In the genomic region with DNA sequence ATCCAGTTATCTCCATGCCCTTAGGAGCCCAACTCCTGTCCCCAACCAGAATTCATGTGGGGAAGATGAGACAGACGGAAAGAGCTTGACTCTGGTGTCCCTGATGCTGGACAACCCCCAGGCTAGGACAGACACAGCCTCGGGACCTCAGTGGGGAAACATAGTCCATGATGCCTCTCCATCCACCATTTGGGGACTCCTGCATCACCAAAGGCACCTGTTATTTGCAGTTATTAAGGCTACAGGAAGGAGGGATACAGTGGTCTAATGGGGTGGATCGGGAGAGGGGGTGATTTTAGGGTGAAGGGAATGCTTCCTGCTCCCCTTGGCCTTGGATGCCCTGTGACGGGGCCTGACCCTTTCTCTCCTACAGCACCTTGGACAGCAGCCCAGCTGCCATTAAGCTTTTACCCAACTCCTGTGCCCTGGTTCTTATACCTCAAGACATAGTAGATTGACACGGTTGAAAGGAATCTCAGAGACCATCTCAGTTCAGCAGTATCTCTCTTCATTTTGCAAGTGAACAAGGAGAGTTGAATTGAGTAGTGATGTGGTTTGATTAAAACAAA, we compare ENCODE assay signal across 2 cellular contexts.
TF ChIP-seq lines count a peak whose summit lies in the region.

No MANE protein-coding gene starts in this region.

TF ChIP-seq in Ishikawa, 13 proteins besides CTCF, POLR2A, EP300 and RAD21:
- TF ChIP-seq YY1 (IDR thresholded peaks at IDR 0.05; ENCODE audit: low read depth): peak; percentile 49; the same call in 1 of the 2 replicates
- no peak for TF ChIP-seq CEBPB (IDR thresholded peaks at IDR 0.05)
- TF ChIP-seq, protein P1, sequence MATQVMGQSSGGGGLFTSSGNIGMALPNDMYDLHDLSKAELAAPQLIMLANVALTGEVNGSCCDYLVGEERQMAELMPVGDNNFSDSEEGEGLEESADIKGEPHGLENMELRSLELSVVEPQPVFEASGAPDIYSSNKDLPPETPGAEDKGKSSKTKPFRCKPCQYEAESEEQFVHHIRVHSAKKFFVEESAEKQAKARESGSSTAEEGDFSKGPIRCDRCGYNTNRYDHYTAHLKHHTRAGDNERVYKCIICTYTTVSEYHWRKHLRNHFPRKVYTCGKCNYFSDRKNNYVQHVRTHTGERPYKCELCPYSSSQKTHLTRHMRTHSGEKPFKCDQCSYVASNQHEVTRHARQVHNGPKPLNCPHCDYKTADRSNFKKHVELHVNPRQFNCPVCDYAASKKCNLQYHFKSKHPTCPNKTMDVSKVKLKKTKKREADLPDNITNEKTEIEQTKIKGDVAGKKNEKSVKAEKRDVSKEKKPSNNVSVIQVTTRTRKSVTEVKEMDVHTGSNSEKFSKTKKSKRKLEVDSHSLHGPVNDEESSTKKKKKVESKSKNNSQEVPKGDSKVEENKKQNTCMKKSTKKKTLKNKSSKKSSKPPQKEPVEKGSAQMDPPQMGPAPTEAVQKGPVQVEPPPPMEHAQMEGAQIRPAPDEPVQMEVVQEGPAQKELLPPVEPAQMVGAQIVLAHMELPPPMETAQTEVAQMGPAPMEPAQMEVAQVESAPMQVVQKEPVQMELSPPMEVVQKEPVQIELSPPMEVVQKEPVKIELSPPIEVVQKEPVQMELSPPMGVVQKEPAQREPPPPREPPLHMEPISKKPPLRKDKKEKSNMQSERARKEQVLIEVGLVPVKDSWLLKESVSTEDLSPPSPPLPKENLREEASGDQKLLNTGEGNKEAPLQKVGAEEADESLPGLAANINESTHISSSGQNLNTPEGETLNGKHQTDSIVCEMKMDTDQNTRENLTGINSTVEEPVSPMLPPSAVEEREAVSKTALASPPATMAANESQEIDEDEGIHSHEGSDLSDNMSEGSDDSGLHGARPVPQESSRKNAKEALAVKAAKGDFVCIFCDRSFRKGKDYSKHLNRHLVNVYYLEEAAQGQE (IDR thresholded peaks at IDR 0.05; ENCODE audit: low read depth): peak; percentile 89
- no peak for TF ChIP-seq FOXM1 (IDR thresholded peaks at IDR 0.05; ENCODE audit: borderline replicate concordance, low read depth)
- no peak for TF ChIP-seq ZBTB7A (IDR thresholded peaks at IDR 0.05; ENCODE audit: low read depth)

TF ChIP-seq in H1, 55 proteins besides CTCF, POLR2A, EP300 and RAD21:
- peak; percentile 60; the same call in 1 of the 2 replicates for TF ChIP-seq YY1 (IDR thresholded peaks at IDR 0.05; ENCODE audit: low read depth, low read length)
- no peak for TF ChIP-seq SUZ12 (IDR thresholded peaks at IDR 0.05; ENCODE audit: low read length)
